Comparison of ENCODE assay signal across 24 cellular contexts in genomic region chr20:50821994-50822393, GRCh38. TPM values are rescaled to one million over a fixed set of nuclear protein-coding genes. Genes with fewer than 3 reads are reported as not detected.
DNase-seq lines count a peak whose midpoint lies in the region; ATAC-seq and TF ChIP-seq lines count a peak whose summit lies in the region.
"Had no signal": no experiment of that assay in that cellular context is flagged by ENCODE, and none has a peak within 500 bp of the region (broad histone marks: within the 10 kb centered on the region; RNA-seq: fewer than 3 reads in every experiment).

No MANE protein-coding gene starts in this region.

- no peak for ATAC-seq in activated naive CD8-positive, alpha-beta T cell treated with anti-CD3 and anti-CD28 coated beads, Interleukin-2, amount 10 ng/mL, durations not matched to agents 7 days and 5 days (ENCODE audit: low read depth)
- ATAC-seq: activated CD4-positive, alpha-beta T cell treated with anti-CD3 and anti-CD28 coated beads for 36 hours; left colon had no signal

- H3K27me3 ChIP-seq in spleen (replicated peaks in 1 of 7) = no peaks in the 10 kb centered on the region
- H3K27me3 ChIP-seq: neutrophil, tibial artery had no signal

- 41 to 56% (median 53%) methylated on average over 4 to 7 of the region's 7 CpGs for WGBS in spleen, 5 donors

- TF ChIP-seq CTCF in spleen (IDR thresholded peaks at IDR 0.05 in 8 of 11, conservative IDR thresholded peaks at IDR 0.05 in 3 of 11) = no peak

- intact Hi-C loops in spleen (cut with DNase I; ENCODE audit: low total_unique reads) = no loop called here

- H3K36me3 ChIP-seq in spleen = peaks cover 0 to 7% (median 0%) of the 10 kb centered on the region in 6 donors
- H3K36me3 ChIP-seq: neutrophil, tibial artery had no signal

- POLR2A ChIA-PET in activated naive CD8-positive, alpha-beta T cell treated with anti-CD3 and anti-CD28 coated beads, Interleukin-2, amount 10 ng/mL, durations not matched to agents 7 days and 5 days (lab: Charles Lee) = interaction anchor here (0.8 kb wide), 1 partner anchor 31 kb away, joined by 3 read pairs; no protein-coding TSS in a partner anchor

- no peak for TF ChIP-seq POLR2A in spleen (IDR thresholded peaks at IDR 0.05)

- H3K4me1 ChIP-seq in spleen = peaks cover 9 to 59% (median 49%) of the 10 kb centered on the region in 6 donors

- peak overlapping the region; percentile 76 to 99 (median 95) for H3K27ac Mint-ChIP-seq in IgD-negative memory B cell
- H3K27ac Mint-ChIP-seq in activated naive CD8-positive, alpha-beta T cell treated with anti-CD3 and anti-CD28 coated beads, Interleukin-2, amount 10 ng/mL, durations not matched to agents 7 days and 5 days = peak overlapping the region; percentile 81
- H3K27ac Mint-ChIP-seq: activated CD4-positive, alpha-beta T cell treated with anti-CD3 and anti-CD28 coated beads for 36 hours; activated naive CD4-positive, alpha-beta T cell treated with anti-CD3 and anti-CD28 coated beads, Interleukin-2, amount 50 U/mL, for 24 hours; H9 had no signal

- H3K4me3 Mint-ChIP-seq in IgD-negative memory B cell = peak overlapping the region in 3 of 4 donors; percentile 63 to 86 (median 81)
- peak overlapping the region; percentile 30 for H3K4me3 Mint-ChIP-seq in activated naive CD8-positive, alpha-beta T cell treated with anti-CD3 and anti-CD28 coated beads, Interleukin-2, amount 10 ng/mL, durations not matched to agents 7 days and 5 days
- H3K4me3 Mint-ChIP-seq: activated CD4-positive, alpha-beta T cell treated with anti-CD3 and anti-CD28 coated beads for 36 hours; activated naive CD4-positive, alpha-beta T cell treated with anti-CD3 and anti-CD28 coated beads, Interleukin-2, amount 50 U/mL, for 24 hours; brain; H9 had no signal

- H3K4me1 Mint-ChIP-seq in IgD-negative memory B cell = peaks cover 52 to 57% (median 53%) of the 10 kb centered on the region in 3 donors
- peaks cover 43% of the 10 kb centered on the region for H3K4me1 Mint-ChIP-seq in activated naive CD8-positive, alpha-beta T cell treated with anti-CD3 and anti-CD28 coated beads, Interleukin-2, amount 10 ng/mL, durations not matched to agents 7 days and 5 days

- H3K4me3 ChIP-seq in spleen = no peak overlapping the region
- H3K4me3 ChIP-seq: tibial artery had no signal

- peak overlapping the region; percentile 4 to 80 (median 52) for H3K27ac ChIP-seq in spleen
- H3K27ac ChIP-seq: 22Rv1, epithelial cell of prostate, neutrophil had no signal

- no peaks in the 10 kb centered on the region for H3K9me3 Mint-ChIP-seq in IgD-negative memory B cell
- no peaks in the 10 kb centered on the region for H3K9me3 Mint-ChIP-seq in activated naive CD8-positive, alpha-beta T cell treated with anti-CD3 and anti-CD28 coated beads, Interleukin-2, amount 10 ng/mL, durations not matched to agents 7 days and 5 days
- H3K9me3 Mint-ChIP-seq: activated naive CD4-positive, alpha-beta T cell treated with anti-CD3 and anti-CD28 coated beads, Interleukin-2, amount 50 U/mL, for 24 hours; brain; H9 had no signal

- peaks cover 0 to 4% (median 0%) of the 10 kb centered on the region in 8 donors for H3K9me3 ChIP-seq in spleen
- H3K9me3 ChIP-seq: neutrophil, SK-N-SH, tibial artery had no signal

- DNase-seq in NOMO-1 treated with DMSO at 0.1 percent for 48 hours (lab: John Stamatoyannopoulos, UW; ENCODE audit: unreplicated experiment) (peak; percentile 11), NOMO-1 (lab: John Stamatoyannopoulos, UW; ENCODE audit: unreplicated experiment in 2 of 2) (no peak), spleen (no peak), inferior parietal cortex (ENCODE audit: extremely low spot score) (no peak), NCI-H446 treated with DMSO at 0.1 percent for 48 hours (lab: John Stamatoyannopoulos, UW) (no peak), NCI-H226 (no peak)
- DNase-seq in activated naive CD8-positive, alpha-beta T cell treated with anti-CD3 and anti-CD28 coated beads, Interleukin-2, amount 10 ng/mL, durations not matched to agents 7 days and 5 days = no peak
- DNase-seq: activated CD4-positive, alpha-beta T cell treated with anti-CD3 and anti-CD28 coated beads for 36 hours; cortex of kidney; foreskin melanocyte; GF-D8; H9; left colon; NCI-H1105 treated with DMSO at 0.1 percent for 48 hours; NCI-H82; SK-N-SH; T1000; tibial artery had no signal

- peaks cover 4% of the 10 kb centered on the region for H3K36me3 Mint-ChIP-seq in IgD-negative memory B cell
- H3K36me3 Mint-ChIP-seq in activated naive CD8-positive, alpha-beta T cell treated with anti-CD3 and anti-CD28 coated beads, Interleukin-2, amount 10 ng/mL, durations not matched to agents 7 days and 5 days = peaks cover 31% of the 10 kb centered on the region

- H3K27me3 Mint-ChIP-seq in IgD-negative memory B cell = no peaks in the 10 kb centered on the region
- no peaks in the 10 kb centered on the region for H3K27me3 Mint-ChIP-seq in activated naive CD8-positive, alpha-beta T cell treated with anti-CD3 and anti-CD28 coated beads, Interleukin-2, amount 10 ng/mL, durations not matched to agents 7 days and 5 days
- H3K27me3 Mint-ChIP-seq: activated CD4-positive, alpha-beta T cell treated with anti-CD3 and anti-CD28 coated beads for 36 hours; activated naive CD4-positive, alpha-beta T cell treated with anti-CD3 and anti-CD28 coated beads, Interleukin-2, amount 50 U/mL, for 24 hours; brain had no signal

RNA-seq across cellular contexts. Expression of gene BCAS4, which starts 27.1 kb away (rescaled TPM):
- 118 TPM for polyA plus RNA-seq in IgD-negative memory B cell
- total RNA-seq in activated naive CD8-positive, alpha-beta T cell treated with anti-CD3 and anti-CD28 coated beads, Interleukin-2, amount 10 ng/mL, durations not matched to agents 7 days and 5 days = 10 to 100 TPM; 35.0 to 35.2 TPM
- total RNA-seq in spleen = 10 to 100 TPM; 11.8 to 20.9 (median 19.2) TPM
- polyA plus RNA-seq in spleen = 10 to 100 TPM; 24.5 to 33.3 (median 29.7) TPM
